ENCODE assay signal across 18 cellular contexts in the genomic region with DNA sequence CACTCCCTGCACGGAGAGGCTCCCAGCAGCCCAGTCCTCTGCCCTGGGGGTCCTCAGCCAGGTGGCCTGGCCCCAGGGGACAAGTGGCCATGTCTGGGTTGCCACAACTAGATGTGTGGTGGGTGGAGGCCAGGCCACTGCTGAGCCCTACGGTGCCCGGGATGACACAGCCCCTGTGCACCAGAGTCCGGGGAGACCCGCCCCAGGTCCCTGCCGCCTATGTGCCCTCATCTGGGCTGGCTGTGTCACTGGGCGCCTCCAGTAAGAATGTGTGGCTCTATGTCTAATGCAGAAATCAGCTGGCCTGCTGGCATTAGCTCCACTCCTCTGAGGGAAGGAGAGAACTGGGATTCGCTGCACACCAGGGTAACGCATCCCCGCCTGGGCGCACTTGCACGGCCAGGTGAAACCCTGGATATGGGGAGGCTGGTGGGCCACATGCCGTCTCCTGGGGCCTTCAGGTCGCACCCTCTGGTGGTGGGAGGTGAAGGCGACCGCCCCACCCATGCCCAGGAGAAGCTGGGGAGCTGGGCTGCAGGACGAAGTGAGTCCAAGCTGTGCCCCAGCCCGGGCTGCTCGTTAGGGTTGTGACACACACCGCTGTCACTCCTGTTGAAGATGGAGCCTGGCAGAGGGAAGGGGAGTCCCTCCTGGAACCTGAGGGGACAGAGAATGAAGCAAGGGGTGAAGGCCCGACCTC.
DNase-seq lines count a peak whose midpoint lies in the region; FAIRE-seq and TF ChIP-seq lines count a peak whose summit lies in the region.
"Had no signal": no experiment of that assay in that cellular context is flagged by ENCODE, and none has a peak within 500 bp of the region (broad histone marks: within the 10 kb centered on the region; RNA-seq: fewer than 3 reads in every experiment).

No MANE protein-coding gene starts in this region.

- H4K91ac ChIP-seq in H1 (replicated peaks; ENCODE audit: insufficient read length, low read length) = no peak overlapping the region

- intact Hi-C loops in sigmoid colon (cut with DNase I) = no loop called here

- CTCF ChIA-PET in activated CD4-positive, alpha-beta T cell treated with anti-CD3 and anti-CD28 coated beads, Interleukin-2, amount 10 ng/mL, durations not matched to agents 7 days and 5 days (lab: Charles Lee) = interaction anchor here (0.6 kb wide), 2 partner anchors 23 to 99 kb away, joined by 3 read pairs; no protein-coding TSS in a partner anchor
- CTCF ChIA-PET in H1 (lab: Charles Lee; ENCODE audit: partially characterized antibody) = interaction anchor here (1.0 kb wide), 2 partner anchors 12 to 1275 kb away, joined by 3 to 4 read pairs; no protein-coding TSS in a partner anchor

- H3K4me1 Mint-ChIP-seq in activated CD4-positive, alpha-beta T cell treated with anti-CD3 and anti-CD28 coated beads, Interleukin-2, amount 10 ng/mL, durations not matched to agents 7 days and 5 days = peaks cover 32% of the 10 kb centered on the region

- no peaks in the 10 kb centered on the region for H4K20me1 ChIP-seq in BLaER1
- no peaks in the 10 kb centered on the region for H4K20me1 ChIP-seq in H1 (replicated peaks in 1 of 2; ENCODE audit: control insufficient read depth in 1 of 2, insufficient read depth in 2 of 2, low read length in 2 of 2)

- H3K9ac ChIP-seq in BLaER1 = no peak overlapping the region
- no peak overlapping the region for H3K9ac ChIP-seq in H1 (replicated peaks in 1 of 4; ENCODE audit: extremely low read depth in 1 of 4, low read depth in 3 of 4, low read length in 3 of 4)

- H3K23ac ChIP-seq in H1 (ENCODE audit: insufficient read length) = no peak overlapping the region

- TF ChIP-seq EP300 in H1 (IDR thresholded peaks at IDR 0.05; ENCODE audit: borderline replicate concordance in 1 of 2, low read depth in 2 of 2, low read length in 2 of 2) = no peak
- TF ChIP-seq EP300 in sigmoid colon (IDR thresholded peaks at IDR 0.05) = no peak

- no peak overlapping the region for H3K14ac ChIP-seq in H1 (ENCODE audit: insufficient read length)

- H3K23me2 ChIP-seq in H1 (ENCODE audit: low read depth, low read length) = no peaks in the 10 kb centered on the region

- DNase-seq in activated CD4-positive, alpha-beta T cell treated with anti-CD3 and anti-CD28 coated beads, Interleukin-2, amount 10 ng/mL, durations not matched to agents 7 days and 5 days = no peak
- no peak for DNase-seq in activated CD4-positive, alpha-beta T cell treated with anti-CD3 and anti-CD28 coated beads for 48 hours
- DNase-seq in H1 (ENCODE audit: low read depth in 1 of 2, low spot score in 2 of 2) (peak in 1 of 2 experiments; percentile 33), sigmoid colon (peak; percentile 54), DMS153 (lab: John Stamatoyannopoulos, UW) (no peak), SIG-M5 (lab: John Stamatoyannopoulos, UW) (no peak), COLO829 (ENCODE audit: low spot score) (no peak)
- DNase-seq: BE2C; CD8-positive, alpha-beta memory T cell; EL; KBM-7; NCI-H1417 treated with DMSO at 0.1 percent for 48 hours; NCI-H1930; NCI-H446; NCI-H69 had no signal

- no peak for TF ChIP-seq CTCF in H1 (IDR thresholded peaks at IDR 0.05; ENCODE audit: control extremely low read depth in 1 of 3, insufficient read depth in 1 of 3, low read depth in 1 of 3, low read length in 3 of 3)
- no peak for TF ChIP-seq CTCF in sigmoid colon (IDR thresholded peaks at IDR 0.05)

- no peaks in the 10 kb centered on the region for H3K79me2 ChIP-seq in H1 (ENCODE audit: control insufficient read depth in 1 of 2, insufficient read depth in 2 of 2, low read length in 2 of 2)

- FAIRE-seq in H1 (lab: Jason Lieb, UNC) = no peak
- FAIRE-seq: GM19239 had no signal

- H3K18ac ChIP-seq in H1 (ENCODE audit: extremely low read depth, low read length) = no peak overlapping the region

- H2AK5ac ChIP-seq in H1 (ENCODE audit: low read depth, low read length) = no peak overlapping the region

- H4K5ac ChIP-seq in H1 (ENCODE audit: insufficient read length, low read depth, low read length) = no peak overlapping the region

- TF ChIP-seq POLR2A in H1 (IDR thresholded peaks at IDR 0.05; ENCODE audit: control extremely low read depth in 1 of 2, low read depth in 2 of 2, low read length in 2 of 2) (no peak), sigmoid colon (IDR thresholded peaks at IDR 0.05) (no peak)

- H3K4ac ChIP-seq in H1 (replicated peaks; ENCODE audit: insufficient read length, low read depth, low read length) = no peak overlapping the region

- peak overlapping the region; percentile 98 for H3K27ac Mint-ChIP-seq in activated CD4-positive, alpha-beta T cell treated with anti-CD3 and anti-CD28 coated beads, Interleukin-2, amount 10 ng/mL, durations not matched to agents 7 days and 5 days

- H3K4me3 ChIP-seq in BLaER1 (no peak overlapping the region), H1 (ENCODE audit: extremely low read depth in 1 of 4, insufficient read depth in 2 of 4, low read depth in 3 of 4, low read length in 4 of 4) (no peak overlapping the region), sigmoid colon (no peak overlapping the region)

- no peaks in the 10 kb centered on the region for H3K79me1 ChIP-seq in H1 (ENCODE audit: low read depth, low read length)

- H3K4me2 ChIP-seq in BLaER1 (no peak overlapping the region), H1 (ENCODE audit: insufficient read depth in 1 of 2, low read depth in 2 of 2, low read length in 2 of 2) (no peak overlapping the region)

- H2BK12ac ChIP-seq in H1 (ENCODE audit: low read depth, low read length) = no peak overlapping the region

- no peaks in the 10 kb centered on the region for H3K36me3 ChIP-seq in BLaER1
- H3K36me3 ChIP-seq in H1 (ENCODE audit: control insufficient read depth in 2 of 4, insufficient read depth in 4 of 4, low read length in 3 of 4) = no peaks in the 10 kb centered on the region
- H3K36me3 ChIP-seq in sigmoid colon = no peaks in the 10 kb centered on the region
- H3K36me3 ChIP-seq: BE2C had no signal

- no peak overlapping the region for H2BK15ac ChIP-seq in H1 (ENCODE audit: low read length)

- peaks cover 26% of the 10 kb centered on the region for H3K9me3 ChIP-seq in BLaER1
- H3K9me3 ChIP-seq in H1 (ENCODE audit: insufficient read depth in 2 of 2, low read depth in 1 of 2, low read length in 1 of 2) = peaks cover 0 to 1% of the 10 kb centered on the region in 2 experiments; a peak in 1 of 4 replicates
- peaks cover 0 to 2% (median under 1%) of the 10 kb centered on the region in 4 donors for H3K9me3 ChIP-seq in sigmoid colon
- H3K9me3 ChIP-seq: BE2C had no signal

- 0 out of 2 replicates have a peak overlapping the region, but pooled peaks have one; percentile 22 for H3K27ac ChIP-seq in BLaER1
- H3K27ac ChIP-seq in H1 (ENCODE audit: low read depth, low read length) = no peak overlapping the region
- no peak overlapping the region for H3K27ac ChIP-seq in sigmoid colon
- H3K27ac ChIP-seq: 22Rv1 had no signal

- no peak overlapping the region for H3K56ac ChIP-seq in H1 (replicated peaks; ENCODE audit: insufficient read length, low read depth, low read length)

- H2BK20ac ChIP-seq in H1 (ENCODE audit: low read length) = no peak overlapping the region

- no peaks in the 10 kb centered on the region for H3K27me3 Mint-ChIP-seq in activated CD4-positive, alpha-beta T cell treated with anti-CD3 and anti-CD28 coated beads, Interleukin-2, amount 10 ng/mL, durations not matched to agents 7 days and 5 days
- H3K27me3 Mint-ChIP-seq: CD8-positive, alpha-beta memory T cell had no signal

- H3K4me3 Mint-ChIP-seq in activated CD4-positive, alpha-beta T cell treated with anti-CD3 and anti-CD28 coated beads, Interleukin-2, amount 10 ng/mL, durations not matched to agents 7 days and 5 days = no peak overlapping the region

- WGBS in H1 (ENCODE audit: extremely low coverage in 1 of 2, insufficient coverage in 1 of 2, insufficient read length in 1 of 2, insufficient replicate concordance in 2 of 2, low coverage in 1 of 2, low lambda C conversion rate in 2 of 2, missing lambda C conversion rate in 1 of 2), 2 experiments = 93% methylated on average over 13 of the region's 21 CpGs; no CpG with 5 or more reads in 1 of the 2 experiments
- whole genome bisulfite sequencing in sigmoid colon, 2 donors = 92 to 95% methylated on average over 21 of the region's 21 CpGs

- H2AFZ ChIP-seq in H1 (ENCODE audit: low read length) = no peak overlapping the region

- H3K27me3 ChIP-seq in BLaER1 (no peaks in the 10 kb centered on the region), H1 (replicated peaks in 1 of 4; ENCODE audit: control insufficient read depth in 3 of 4, extremely low read depth in 1 of 4, insufficient read depth in 3 of 4, low read length in 3 of 4) (no peaks in the 10 kb centered on the region), sigmoid colon (no peaks in the 10 kb centered on the region)
- H3K27me3 ChIP-seq: BE2C had no signal

- peaks cover 32% of the 10 kb centered on the region for H3K4me1 ChIP-seq in BLaER1
- peaks cover 0 to 4% (median 0%) of the 10 kb centered on the region in 4 experiments; a peak in 2 of 7 replicates for H3K4me1 ChIP-seq in H1 (replicated peaks in 1 of 4; ENCODE audit: control insufficient read depth in 3 of 4, insufficient read depth in 4 of 4, low read length in 3 of 4)
- no peaks in the 10 kb centered on the region for H3K4me1 ChIP-seq in sigmoid colon
- H3K4me1 ChIP-seq: BE2C had no signal

- POLR2A ChIA-PET in activated CD4-positive, alpha-beta T cell treated with anti-CD3 and anti-CD28 coated beads, Interleukin-2, amount 10 ng/mL, durations not matched to agents 7 days and 5 days (lab: Charles Lee) = no interaction called here
- POLR2A ChIA-PET in H1 (lab: Charles Lee; ENCODE audit: partially characterized antibody) = no interaction called here

- no peak overlapping the region for H2BK5ac ChIP-seq in H1 (ENCODE audit: low read depth, low read length)

- H3K9me3 Mint-ChIP-seq in activated CD4-positive, alpha-beta T cell treated with anti-CD3 and anti-CD28 coated beads, Interleukin-2, amount 10 ng/mL, durations not matched to agents 7 days and 5 days = peaks cover 19% of the 10 kb centered on the region

- H2BK120ac ChIP-seq in H1 (replicated peaks; ENCODE audit: low read depth, low read length) = no peak overlapping the region

- peaks cover 29% of the 10 kb centered on the region for H3K36me3 Mint-ChIP-seq in activated CD4-positive, alpha-beta T cell treated with anti-CD3 and anti-CD28 coated beads, Interleukin-2, amount 10 ng/mL, durations not matched to agents 7 days and 5 days (ENCODE audit: low read depth)

- H4K8ac ChIP-seq in H1 (ENCODE audit: extremely low read depth, insufficient read depth, low read length) = peak overlapping the region; percentile 14; the same call in 1 of the 2 replicates

- no peak; a peak in 1 of 4 replicates for TF ChIP-seq RAD21 in H1 (IDR thresholded peaks at IDR 0.05 in 1 of 2, conservative IDR thresholded peaks at IDR 0.05 in 1 of 2; ENCODE audit: low read depth in 2 of 2, low read length in 2 of 2)

TF ChIP-seq in H1, 55 proteins besides CTCF, POLR2A, EP300 and RAD21 (continues in another document):
- no peak for TF ChIP-seq RXRA (IDR thresholded peaks at IDR 0.05; ENCODE audit: insufficient read depth, low read depth, low read length)
- TF ChIP-seq TAF7 (optimal IDR thresholded peaks at IDR 0.05; ENCODE audit: borderline replicate concordance, low read depth, low read length) = no peak
